ENCODE assay signal across 24 cellular contexts in genomic region chr12:124045671-124046070, GRCh38.
DNase-seq lines count a peak whose midpoint lies in the region; ATAC-seq and TF ChIP-seq lines count a peak whose summit lies in the region.
"Had no signal": no experiment of that assay in that cellular context is flagged by ENCODE, and none has a peak within 500 bp of the region (broad histone marks: within the 10 kb centered on the region; RNA-seq: fewer than 3 reads in every experiment).

No MANE protein-coding gene starts in this region.

- intact Hi-C loops in Right ventricle myocardium superior (cut with DNase I), result no loop called here

- TF ChIP-seq CTCF in brain (conservative IDR thresholded peaks at IDR 0.05) (no peak), HFFc6 (IDR thresholded peaks at IDR 0.05) (no peak)

- peaks cover 36% of the 10 kb centered on the region for H3K4me1 Mint-ChIP-seq in brain
- H3K4me1 Mint-ChIP-seq in HFFc6 (ENCODE audit: low read depth), result no peaks in the 10 kb centered on the region
- H3K4me1 Mint-ChIP-seq: activated T-helper 17 cell treated with anti-CD3 and anti-CD28 coated beads, Interleukin-2, amount 50 U/mL, for 72 hours; CD4-positive, CD25-positive, alpha-beta regulatory T cell had no signal

- H3K9me3 Mint-ChIP-seq in brain (peaks cover 30 to 39% (median 37%) of the 10 kb centered on the region in 5 experiments), HFFc6 (peaks cover 35% of the 10 kb centered on the region)

- H3K27me3 Mint-ChIP-seq in brain, result peaks cover 6% of the 10 kb centered on the region
- peaks cover 19% of the 10 kb centered on the region for H3K27me3 Mint-ChIP-seq in HFFc6 (ENCODE audit: insufficient read depth)

- H3K27ac Mint-ChIP-seq in brain (peak overlapping the region in 3 of 5 experiments; percentile 36 to 84 (median 38)), HFFc6 (no peak overlapping the region)
- H3K27ac Mint-ChIP-seq: activated CD4-positive, alpha-beta memory T cell treated with anti-CD3 and anti-CD28 coated beads, Interleukin-2, amount 10 ng/mL, durations not matched to agents 7 days and 5 days; activated T-helper 17 cell treated with anti-CD3 and anti-CD28 coated beads, Interleukin-2, amount 50 U/mL, for 72 hours had no signal

- peak overlapping the region in 1 of 5 experiments; percentile 32 for H3K4me3 Mint-ChIP-seq in brain
- H3K4me3 Mint-ChIP-seq in HFFc6, result no peak overlapping the region
- H3K4me3 Mint-ChIP-seq: activated CD4-positive, alpha-beta memory T cell treated with anti-CD3 and anti-CD28 coated beads, Interleukin-2, amount 10 ng/mL, durations not matched to agents 7 days and 5 days; activated T-helper 17 cell treated with anti-CD3 and anti-CD28 coated beads, Interleukin-2, amount 50 U/mL, for 72 hours; CD4-positive, CD25-positive, alpha-beta regulatory T cell; neural crest cell had no signal

- ATAC-seq in Right ventricle myocardium superior (ENCODE audit: poor library complexity), result no peak
- ATAC-seq: activated T-helper 17 cell treated with anti-CD3 and anti-CD28 coated beads, Interleukin-2, amount 50 U/mL, for 72 hours; GM12878; SK-N-SH treated with all-trans-retinoic acid at 6 μM for 48 hours had no signal

- DNase-seq in hypothalamus (lab: John Stamatoyannopoulos, UW), result peak in 43 of 51 donors; percentile 15 to 86 (median 60)
- DNase-seq in pons (ENCODE audit: low spot score), result peak; percentile 94
- no peak for DNase-seq in CD1c-positive myeloid dendritic cell (ENCODE audit: extremely low spot score)
- no peak for DNase-seq in Right ventricle myocardium superior
- DNase-seq in HFFc6, result no peak
- DNase-seq in NCI-H1436 (lab: John Stamatoyannopoulos, UW), result no peak
- DNase-seq: activated CD4-positive, alpha-beta memory T cell treated with anti-CD3 and anti-CD28 coated beads, Interleukin-2, amount 10 ng/mL, durations not matched to agents 7 days and 5 days; activated CD4-positive, alpha-beta T cell treated with anti-CD3 and anti-CD28 coated beads for 1 hour; activated naive CD4-positive, alpha-beta T cell treated with anti-CD3 and anti-CD28 coated beads, Interleukin-2, amount 50 U/mL, for 16 hours; CD4-positive, CD25-positive, alpha-beta regulatory T cell; central memory CD4-positive, alpha-beta T cell; GM23248; Karpas-422; MV-4-11; NCI-H146; NCI-H510A; OCI-M1; stimulated activated naive CD4-positive, alpha-beta T cell treated with Interleukin-2 at 50 U/mL for 16 hours; trophoblast cell had no signal

- H3K36me3 Mint-ChIP-seq in brain (peaks cover 40% of the 10 kb centered on the region), HFFc6 (ENCODE audit: low read depth) (peaks cover 33% of the 10 kb centered on the region)

Comparison
In these comparisons a context has a peak if more than half of its experiments do, and no peak if none do; other contexts are left out.
1. DNase-seq: peak in hypothalamus (43 of 51) and pons (single experiment); none in CD1c-positive myeloid dendritic cell (single experiment), Right ventricle myocardium superior (single experiment), HFFc6 (single experiment) and NCI-H1436 (single experiment).